33 cellular contexts compared by ENCODE assay signal in genomic region chr11:16248248-16248647, GRCh38.
"Had no signal": no experiment of that assay in that cellular context is flagged by ENCODE, and none has a peak within 500 bp of the region (broad histone marks: within the 10 kb centered on the region; RNA-seq: fewer than 3 reads in every experiment).

No MANE protein-coding gene starts in this region.

- FAIRE-seq: bronchial epithelial cell, TTC549 had no signal

- H3K36me3 ChIP-seq: ascending aorta, cardiac muscle cell, WERI-Rb-1 had no signal

- H3K4me3 ChIP-seq: ascending aorta, cardiac muscle cell had no signal

- DNase-seq: activated CD4-positive, alpha-beta memory T cell treated with anti-CD3 and anti-CD28 coated beads, Interleukin-2, amount 10 ng/mL, durations not matched to agents 7 days and 5 days; activated CD4-positive, alpha-beta T cell treated with anti-CD3 and anti-CD28 coated beads for 1 hour; activated CD4-positive, alpha-beta T cell treated with anti-CD3 and anti-CD28 coated beads for 36 hours; activated CD4-positive, alpha-beta T cell treated with anti-CD3 and anti-CD28 coated beads for 48 hours; activated CD4-positive, alpha-beta T cell treated with anti-CD3 and anti-CD28 coated beads, Interleukin-2, amount 10 ng/mL, durations not matched to agents 7 days and 5 days; activated CD4-positive, alpha-beta T cell treated with anti-CD3 and anti-CD28 coated beads, Interleukin-2, amount 50 U/mL, for 48 hours; activated CD4-positive, CD25-positive, alpha-beta regulatory T cell; activated CD8-positive, alpha-beta memory T cell treated with anti-CD3 and anti-CD28 coated beads for 24 hours; activated CD8-positive, alpha-beta memory T cell treated with anti-CD3 and anti-CD28 coated beads, Interleukin-2, amount 10 ng/mL, durations not matched to agents 7 days and 5 days; activated CD8-positive, alpha-beta memory T cell treated with anti-CD3 and anti-CD28 coated beads, Interleukin-2, amount 50 U/mL, for 48 hours; activated CD8-positive, alpha-beta T cell treated with anti-CD3 and anti-CD28 coated beads, Interleukin-2, amount 10 ng/mL, durations not matched to agents 7 days and 5 days; activated effector memory CD4-positive, alpha-beta T cell treated with Interleukin-2 at 50 U/mL for 16 hours; activated gamma-delta T cell; activated naive CD4-positive, alpha-beta T cell treated with anti-CD3 and anti-CD28 coated beads, Interleukin-2, amount 10 ng/mL, durations not matched to agents 7 days and 5 days; activated naive CD4-positive, alpha-beta T cell treated with Interleukin-2 at 50 U/mL for 16 hours; activated naive CD8-positive, alpha-beta T cell treated with anti-CD3 and anti-CD28 coated beads, Interleukin-2, amount 10 ng/mL, durations not matched to agents 7 days and 5 days; activated naive CD8-positive, alpha-beta T cell treated with anti-CD3 and anti-CD28 coated beads, Interleukin-2, amount 50 U/mL, for 24 hours; activated T-cell treated with anti-CD3 and anti-CD28 coated beads, Interleukin-2, amount 50 U/mL, for 24 hours; activated T-cell treated with anti-CD3 and anti-CD28 coated beads, Interleukin-2, amount 50 U/mL, for 48 hours; amygdala; anterior cingulate cortex; caudate nucleus; cerebellar nuclear complex; T-helper 1 cell; T-helper 2 cell; T-helper 9 cell; WERI-Rb-1 had no signal

- H3K27me3 ChIP-seq: ascending aorta, cardiac muscle cell had no signal

- H3K9me3 ChIP-seq: ascending aorta had no signal

- H3K27ac ChIP-seq: ascending aorta, cardiac muscle cell, WERI-Rb-1 had no signal

- H3K4me1 ChIP-seq: ascending aorta had no signal

- ATAC-seq: activated CD4-positive, alpha-beta T cell treated with anti-CD3 and anti-CD28 coated beads for 36 hours; activated CD4-positive, CD25-positive, alpha-beta regulatory T cell treated with anti-CD3 and anti-CD28 coated beads, Interleukin-2, amount 50 U/mL, for 24 hours; activated CD8-positive, alpha-beta memory T cell treated with anti-CD3 and anti-CD28 coated beads, Interleukin-2, amount 10 ng/mL, durations not matched to agents 7 days and 5 days; activated CD8-positive, alpha-beta T cell treated with anti-CD3 and anti-CD28 coated beads, Interleukin-2, amount 10 ng/mL, durations not matched to agents 7 days and 5 days; activated naive CD8-positive, alpha-beta T cell treated with anti-CD3 and anti-CD28 coated beads, Interleukin-2, amount 50 U/mL, for 24 hours; WTC11 had no signal
